In the genomic region with DNA sequence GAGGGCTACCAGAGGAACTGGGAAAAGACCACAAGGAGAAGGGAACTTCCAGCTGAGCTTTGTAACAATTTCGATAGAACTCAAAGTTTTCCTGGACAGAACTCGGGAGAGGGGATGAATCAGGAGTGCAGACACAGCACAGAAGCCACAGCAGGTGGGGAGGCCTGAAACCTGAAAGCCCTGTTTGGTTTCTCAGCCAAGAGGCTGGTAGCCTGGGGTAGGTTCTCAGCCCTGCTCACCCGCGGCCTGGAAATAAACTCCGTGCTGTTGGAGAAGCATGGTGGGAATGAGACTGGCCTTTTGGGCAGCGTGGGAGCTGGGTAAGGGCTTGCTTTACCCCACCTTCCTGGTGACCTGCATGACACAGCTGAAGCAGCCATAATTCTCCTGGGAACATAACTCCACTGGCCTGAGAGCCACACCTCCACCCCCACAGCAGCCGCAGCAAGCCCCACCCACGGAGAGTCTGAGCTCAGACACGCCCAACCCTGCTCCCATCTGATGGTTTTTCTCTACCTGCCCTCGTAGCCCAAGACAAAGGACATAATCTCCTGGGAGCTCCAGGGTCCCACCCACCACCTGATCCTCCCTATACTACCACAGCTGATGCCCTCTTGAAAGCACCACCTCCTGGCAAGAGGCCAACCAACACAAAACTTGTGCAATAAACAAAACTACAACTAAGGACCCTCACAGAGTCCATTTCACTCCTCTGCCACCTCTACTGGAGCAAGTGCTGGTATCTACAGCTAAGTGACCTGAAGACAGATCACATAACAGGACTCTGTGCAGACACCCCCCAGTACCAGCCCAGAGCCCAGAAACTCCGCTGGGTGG, we compare ENCODE assay signal across 14 cellular contexts. TPM values are rescaled to one million over a fixed set of nuclear protein-coding genes. Genes with fewer than 3 reads are reported as not detected.
DNase-seq lines count a peak whose midpoint lies in the region; ATAC-seq and TF ChIP-seq lines count a peak whose summit lies in the region.
"Had no signal": no experiment of that assay in that cellular context is flagged by ENCODE, and none has a peak within 500 bp of the region (broad histone marks: within the 10 kb centered on the region; RNA-seq: fewer than 3 reads in every experiment).

No MANE protein-coding gene starts in this region.

- H3K9me3 ChIP-seq in RWPE2 (ENCODE audit: severe bottlenecking): no peaks in the 10 kb centered on the region

- peaks cover 8% of the 10 kb centered on the region for H3K4me1 ChIP-seq in RWPE2 (ENCODE audit: insufficient read depth, poor library complexity, severe bottlenecking)

- no peak overlapping the region for H3K4me3 ChIP-seq in RWPE2 (ENCODE audit: severe bottlenecking)
- H3K4me3 ChIP-seq: BLaER1 treated with 17β-estradiol and CSF1 and Interleukin-3, amounts not matched to agents 10 nM and 100 nM had no signal

- ATAC-seq in HG03432 (IDR thresholded peaks at IDR 0.05; ENCODE audit: unreplicated experiment) (peak; percentile 51), RWPE2 (ENCODE audit: low read depth) (peak; percentile 46; the same call in 2 of the 3 replicates)
- ATAC-seq in activated CD4-positive, alpha-beta T cell treated with anti-CD3 and anti-CD28 coated beads for 36 hours: no peak
- ATAC-seq: activated CD4-positive, CD25-positive, alpha-beta regulatory T cell treated with anti-CD3 and anti-CD28 coated beads, Interleukin-2, amount 50 U/mL, for 24 hours; Panc1 had no signal

- no peaks in the 10 kb centered on the region for H3K9me3 Mint-ChIP-seq in activated CD4-positive, alpha-beta T cell treated with anti-CD3 and anti-CD28 coated beads for 36 hours (ENCODE audit: low read depth)
- H3K9me3 Mint-ChIP-seq: stimulated activated naive CD8-positive, alpha-beta T cell treated with anti-CD3 and anti-CD28 coated beads, Interleukin-15, Interleukin-2, amounts not matched to agents 100 ng/mL and 50 ng/mL, for 24 hours had no signal

- POLR2A ChIA-PET in activated CD4-positive, alpha-beta T cell treated with anti-CD3 and anti-CD28 coated beads for 36 hours (lab: Charles Lee): no interaction called here

- no peak overlapping the region for H3K4me3 Mint-ChIP-seq in activated CD4-positive, alpha-beta T cell treated with anti-CD3 and anti-CD28 coated beads for 36 hours
- H3K4me3 Mint-ChIP-seq: stimulated activated naive CD8-positive, alpha-beta T cell treated with anti-CD3 and anti-CD28 coated beads, Interleukin-15, Interleukin-2, amounts not matched to agents 100 ng/mL and 50 ng/mL, for 24 hours had no signal

- no peaks in the 10 kb centered on the region for H3K27me3 Mint-ChIP-seq in activated CD4-positive, alpha-beta T cell treated with anti-CD3 and anti-CD28 coated beads for 36 hours
- H3K27me3 Mint-ChIP-seq: stimulated activated naive CD8-positive, alpha-beta T cell treated with anti-CD3 and anti-CD28 coated beads, Interleukin-15, Interleukin-2, amounts not matched to agents 100 ng/mL and 50 ng/mL, for 24 hours had no signal

- DNase-seq in DMS153 (lab: John Stamatoyannopoulos, UW) (peak; percentile 33), RWPE2 (ENCODE audit: low spot score) (peak; percentile 54), left kidney (ENCODE audit: low read depth, low spot score) (peak; percentile 88), amygdala (lab: John Stamatoyannopoulos, UW) (no peak), SW 1271 (lab: John Stamatoyannopoulos, UW) (no peak)
- DNase-seq in activated CD4-positive, alpha-beta T cell treated with anti-CD3 and anti-CD28 coated beads for 1 hour: no peak
- no peak for DNase-seq in activated CD4-positive, alpha-beta T cell treated with anti-CD3 and anti-CD28 coated beads for 36 hours
- DNase-seq: Kasumi-1 had no signal

- TF ChIP-seq CTCF in RWPE2 (IDR thresholded peaks at IDR 0.05; ENCODE audit: poor library complexity, severe bottlenecking): no peak

- CTCF ChIA-PET in activated CD4-positive, alpha-beta T cell treated with anti-CD3 and anti-CD28 coated beads for 36 hours (lab: Charles Lee): interaction anchor here (0.8 kb wide), 1 partner anchor 52 kb away, joined by 4 read pairs; no protein-coding TSS in a partner anchor

- no peaks in the 10 kb centered on the region for H3K27me3 ChIP-seq in RWPE2 (ENCODE audit: insufficient read depth, poor library complexity, severe bottlenecking)
- H3K27me3 ChIP-seq: BLaER1 treated with 17β-estradiol and CSF1 and Interleukin-3, amounts not matched to agents 10 nM and 100 nM had no signal

- H3K36me3 ChIP-seq in RWPE2 (ENCODE audit: low read depth): no peaks in the 10 kb centered on the region
- H3K36me3 ChIP-seq: BLaER1 treated with 17β-estradiol and CSF1 and Interleukin-3, amounts not matched to agents 10 nM and 100 nM had no signal

- H3K4me1 Mint-ChIP-seq in activated CD4-positive, alpha-beta T cell treated with anti-CD3 and anti-CD28 coated beads for 36 hours: peaks cover 5% of the 10 kb centered on the region

- no peak overlapping the region for H3K27ac Mint-ChIP-seq in activated CD4-positive, alpha-beta T cell treated with anti-CD3 and anti-CD28 coated beads for 36 hours
- H3K27ac Mint-ChIP-seq: stimulated activated naive CD8-positive, alpha-beta T cell treated with anti-CD3 and anti-CD28 coated beads, Interleukin-15, Interleukin-2, amounts not matched to agents 100 ng/mL and 50 ng/mL, for 24 hours had no signal

- intact Hi-C loops in activated CD4-positive, alpha-beta T cell treated with anti-CD3 and anti-CD28 coated beads for 36 hours (cut with DNase I, micrococcal nuclease): no loop called here

- no peak overlapping the region for H3K27ac ChIP-seq in RWPE2 (ENCODE audit: poor library complexity, severe bottlenecking)
- H3K27ac ChIP-seq: BLaER1 treated with 17β-estradiol and CSF1 and Interleukin-3, amounts not matched to agents 10 nM and 100 nM had no signal

- no peaks in the 10 kb centered on the region for H3K36me3 Mint-ChIP-seq in activated CD4-positive, alpha-beta T cell treated with anti-CD3 and anti-CD28 coated beads for 36 hours (ENCODE audit: low read depth)

RNA-seq across cellular contexts. Expression of gene CHRM5, which starts 52.5 kb away (rescaled TPM):
- not detected for total RNA-seq in activated CD4-positive, alpha-beta T cell treated with anti-CD3 and anti-CD28 coated beads for 36 hours
- total RNA-seq: mononuclear cell had no signal

Comparison
In these comparisons a context has a peak if more than half of its experiments do, and no peak if none do; other contexts are left out.
1. DNase-seq: peak in DMS153 (single experiment), RWPE2 (single experiment) and left kidney (single experiment); none in amygdala (0 of 56), SW 1271 (0 of 2), activated CD4-positive, alpha-beta T cell treated with anti-CD3 and anti-CD28 coated beads for 1 hour (single experiment) and activated CD4-positive, alpha-beta T cell treated with anti-CD3 and anti-CD28 coated beads for 36 hours (single experiment).